ENCODE assay signal across 8 cellular contexts in genomic region chr1:69755647-69756046, GRCh38.
"Had no signal": no experiment of that assay in that cellular context is flagged by ENCODE, and none has a peak within 500 bp of the region (broad histone marks: within the 10 kb centered on the region; RNA-seq: fewer than 3 reads in every experiment).

No MANE protein-coding gene starts in this region.

- ATAC-seq: HCT116 had no signal

- H2AFZ ChIP-seq: GM23248 had no signal

- H3K4me1 ChIP-seq: HAP-1 had no signal

- H3K36me3 ChIP-seq: HAP-1 had no signal

- H3K9me3 ChIP-seq: HAP-1 had no signal

- H3K27ac ChIP-seq: GM23248, HL-60 had no signal

- H3K9ac ChIP-seq: GM23248 had no signal

- DNase-seq: GM23248, GOT3, H7, HFFc6, IMR-90 had no signal

- H3K4me3 ChIP-seq: GM23248, HAP-1 had no signal
